Comparison of ENCODE assay signal across 14 cellular contexts in genomic region chr9:36141761-36142160, GRCh38. TPM values are rescaled to one million over a fixed set of nuclear protein-coding genes. Genes with fewer than 3 reads are reported as not detected.
A peak's percentile ranks its signal among the peaks of the same experiment; 100 is the strongest.
DNase-seq lines count a peak whose midpoint lies in the region; ATAC-seq, FAIRE-seq and TF ChIP-seq lines count a peak whose summit lies in the region.
"Had no signal": no experiment of that assay in that cellular context is flagged by ENCODE, and none has a peak within 500 bp of the region (broad histone marks: within the 10 kb centered on the region; RNA-seq: fewer than 3 reads in every experiment).

No MANE protein-coding gene starts in this region.

- POLR2A ChIA-PET in HepG2 (lab: Yijun Ruan, JAX), result no interaction called here

- H3K4me1 ChIP-seq in uterus, result peaks cover 2 to 17% of the 10 kb centered on the region in 2 donors
- H3K4me1 ChIP-seq in HepG2 (ENCODE audit: insufficient read depth, low read length), result peaks cover 25% of the 10 kb centered on the region

- peaks cover 5% of the 10 kb centered on the region for H3K9me3 Mint-ChIP-seq in activated naive CD4-positive, alpha-beta T cell treated with anti-CD3 and anti-CD28 coated beads, Interleukin-2, amount 50 U/mL, for 24 hours
- H3K9me3 Mint-ChIP-seq in central memory CD8-positive, alpha-beta T cell, result peaks cover 6% of the 10 kb centered on the region
- H3K9me3 Mint-ChIP-seq in neural crest cell, result peaks cover 9% of the 10 kb centered on the region

- no peaks in the 10 kb centered on the region for H3K79me2 ChIP-seq in HepG2 (ENCODE audit: insufficient read depth, low read length)

- H3K27me3 ChIP-seq in uterus (no peaks in the 10 kb centered on the region), HepG2 (ENCODE audit: control insufficient read depth in 1 of 2, insufficient read depth in 2 of 2, low read length in 2 of 2) (peaks cover 9 to 36% of the 10 kb centered on the region in 2 experiments), brain microvascular endothelial cell (replicated peaks) (no peaks in the 10 kb centered on the region)

- H3K4me1 Mint-ChIP-seq in activated naive CD4-positive, alpha-beta T cell treated with anti-CD3 and anti-CD28 coated beads, Interleukin-2, amount 50 U/mL, for 24 hours, result peaks cover 93% of the 10 kb centered on the region
- peaks cover 92% of the 10 kb centered on the region for H3K4me1 Mint-ChIP-seq in central memory CD8-positive, alpha-beta T cell
- peaks cover 15% of the 10 kb centered on the region for H3K4me1 Mint-ChIP-seq in neural crest cell

- TF ChIP-seq POLR2A in uterus (IDR thresholded peaks at IDR 0.05), result no peak
- TF ChIP-seq POLR2A in HepG2 (IDR thresholded peaks at IDR 0.05; ENCODE audit: insufficient read depth in 1 of 2, low read depth in 2 of 2, low read length in 2 of 2), result no peak

- H3K36me3 ChIP-seq in uterus (no peaks in the 10 kb centered on the region), HepG2 (replicated peaks in 1 of 2; ENCODE audit: control insufficient read depth in 1 of 2, insufficient read depth in 2 of 2, low read length in 2 of 2) (no peaks in the 10 kb centered on the region), brain microvascular endothelial cell (replicated peaks) (no peaks in the 10 kb centered on the region)

- no peak for TF ChIP-seq RAD21 in HepG2 (CRISPR knock-in tag; IDR thresholded peaks at IDR 0.05)

- in situ Hi-C loops in HepG2 (cut with HindIII; ENCODE audit: extremely low pct_ligation_motif_present, low pct_unique_long_range_greater_than_20kb), result no loop called here
- in situ Hi-C loops in brain microvascular endothelial cell (cut with HindIII; ENCODE audit: low pct_ligation_motif_present, low sequenced_read_pairs), result no loop called here

- CTCF ChIA-PET in HepG2 (lab: Yijun Ruan, JAX; ENCODE audit: low intra/inter-chr PET ratio, low total read pairs), result no interaction called here

- H3K27ac Mint-ChIP-seq in activated naive CD4-positive, alpha-beta T cell treated with anti-CD3 and anti-CD28 coated beads, Interleukin-2, amount 50 U/mL, for 24 hours, result peak overlapping the region; percentile 57
- peak overlapping the region; percentile 100 for H3K27ac Mint-ChIP-seq in central memory CD8-positive, alpha-beta T cell (ENCODE audit: low read depth)
- no peak overlapping the region for H3K27ac Mint-ChIP-seq in neural crest cell (ENCODE audit: unreplicated experiment)

- TF ChIP-seq EP300 in HepG2 (IDR thresholded peaks at IDR 0.05; ENCODE audit: low read depth in 2 of 2, low read length in 2 of 2), result no peak
- TF ChIP-seq EP300 in HepG2 (CRISPR knock-in tag; IDR thresholded peaks at IDR 0.05; ENCODE audit: borderline replicate concordance), result no peak

- H3K4me3 ChIP-seq in uterus, result no peak overlapping the region
- no peak overlapping the region for H3K4me3 ChIP-seq in HepG2 (replicated peaks in 1 of 3; ENCODE audit: insufficient read depth in 1 of 3, low read depth in 2 of 3, low read length in 3 of 3)
- H3K4me3 ChIP-seq in brain microvascular endothelial cell (ENCODE audit: low read depth, low read length), result no peak overlapping the region
- H3K4me3 ChIP-seq: smooth muscle cell had no signal

- H3K27ac ChIP-seq in uterus (peak overlapping the region; percentile 81 to 91), HepG2 (ENCODE audit: extremely low read length, insufficient read depth, low read length) (no peak overlapping the region), brain microvascular endothelial cell (no peak overlapping the region)

- 48% methylated on average over 7 of the region's 7 CpGs for WGBS in HepG2 (ENCODE audit: low lambda C conversion rate)

- no peak overlapping the region for H2AFZ ChIP-seq in HepG2 (ENCODE audit: low read length)

- intact Hi-C loops in uterus (cut with DNase I; ENCODE audit: low total_unique reads), result no loop called here
- intact Hi-C loops in HepG2 (cut with micrococcal nuclease; ENCODE audit: unreplicated experiment), result no loop called here

- peaks cover 9% of the 10 kb centered on the region for H3K36me3 Mint-ChIP-seq in activated naive CD4-positive, alpha-beta T cell treated with anti-CD3 and anti-CD28 coated beads, Interleukin-2, amount 50 U/mL, for 24 hours
- peaks cover 19% of the 10 kb centered on the region for H3K36me3 Mint-ChIP-seq in central memory CD8-positive, alpha-beta T cell (ENCODE audit: insufficient read depth)
- peaks cover 15% of the 10 kb centered on the region for H3K36me3 Mint-ChIP-seq in neural crest cell (ENCODE audit: low read depth)

- FAIRE-seq in HepG2 (lab: Jason Lieb, UNC), result no peak
- FAIRE-seq: urothelium cell line had no signal

- H3K4me3 Mint-ChIP-seq in activated naive CD4-positive, alpha-beta T cell treated with anti-CD3 and anti-CD28 coated beads, Interleukin-2, amount 50 U/mL, for 24 hours, result no peak overlapping the region
- H3K4me3 Mint-ChIP-seq in central memory CD8-positive, alpha-beta T cell, result peak overlapping the region; percentile 95
- peak overlapping the region; percentile 23 for H3K4me3 Mint-ChIP-seq in neural crest cell

- H4K20me1 ChIP-seq in HepG2 (ENCODE audit: insufficient read depth, low read length), result no peaks in the 10 kb centered on the region

- no peak overlapping the region for H3K9ac ChIP-seq in HepG2 (ENCODE audit: insufficient read depth, low read depth, low read length)

- no peak for DNase-seq in activated naive CD4-positive, alpha-beta T cell treated with Interleukin-2 at 50 U/mL for 16 hours
- no peak for DNase-seq in central memory CD8-positive, alpha-beta T cell (ENCODE audit: low spot score in 2 of 2)
- DNase-seq in neural crest cell (ENCODE audit: low read depth, low spot score), result no peak
- no peak for DNase-seq in uterus
- DNase-seq in HepG2 (ENCODE audit: low spot score), result no peak
- no peak for DNase-seq in brain microvascular endothelial cell
- DNase-seq: activated CD4-positive, alpha-beta T cell treated with anti-CD3 and anti-CD28 coated beads, Interleukin-2, amount 50 U/mL, for 48 hours; effector CD8-positive, alpha-beta T cell; NCI-H1417 had no signal

- H3K9me3 ChIP-seq in uterus, result no peaks in the 10 kb centered on the region
- peaks cover 11% of the 10 kb centered on the region; the same call in 1 of the 2 replicates for H3K9me3 ChIP-seq in HepG2 (ENCODE audit: low read length)

- BruUV-seq in HepG2 (replicated peaks; lab: Mats Ljungman, UMichigan), result no TSS peak

- H3K4me2 ChIP-seq in HepG2 (ENCODE audit: low read depth, low read length), result no peak overlapping the region
- H3K4me2 ChIP-seq: smooth muscle cell had no signal

- no peaks in the 10 kb centered on the region for H3K27me3 Mint-ChIP-seq in activated naive CD4-positive, alpha-beta T cell treated with anti-CD3 and anti-CD28 coated beads, Interleukin-2, amount 50 U/mL, for 24 hours
- no peaks in the 10 kb centered on the region for H3K27me3 Mint-ChIP-seq in central memory CD8-positive, alpha-beta T cell
- H3K27me3 Mint-ChIP-seq in neural crest cell (ENCODE audit: low read depth), result peaks cover 18% of the 10 kb centered on the region

- TF ChIP-seq CTCF in neural crest cell (conservative IDR thresholded peaks at IDR 0.05) (no peak), uterus (IDR thresholded peaks at IDR 0.05) (no peak), HepG2 (CRISPR knock-in tag; IDR thresholded peaks at IDR 0.05) (no peak), brain microvascular endothelial cell (IDR thresholded peaks at IDR 0.05; ENCODE audit: low read depth, low read length, missing control alignments) (no peak)

- ATAC-seq in central memory CD8-positive, alpha-beta T cell (replicated peaks; ENCODE audit: extremely low read depth, poor library complexity, severe bottlenecking), result no peak
- ATAC-seq in HepG2 (no peak), HG03457 (IDR thresholded peaks at IDR 0.05; ENCODE audit: unreplicated experiment) (no peak)

RNA-seq across cellular contexts. Expression of gene GLIPR2, which starts 5.2 kb away (rescaled TPM):
- 21.5 and 24.2 TPM in 2 replicates for total RNA-seq in neural crest cell
- 100 to 1,000 TPM in 1 of 4 donors, 10 to 100 TPM in 3; 25.6 to 109 (median 60.8) TPM for total RNA-seq in uterus
- total RNA-seq in HepG2 (2016; rRNA removed; fragmentation: Illumina TruSeq; extraction: Trizol), result 0.27 and 0.42 TPM in 2 replicates
- not detected in 2 replicates for total RNA-seq in HepG2 (2016; cell fraction: cytosol; rRNA removed; fragmentation: Illumina TruSeq; extraction: Trizol; ENCODE audit: low read depth)
- total RNA-seq in HepG2 (2016; cell fraction: insoluble cytoplasmic fraction; rRNA removed; fragmentation: Illumina TruSeq; extraction: Trizol), result 0.50 and 0.52 TPM in 2 replicates
- total RNA-seq in HepG2 (2016; cell fraction: membrane; rRNA removed; fragmentation: Illumina TruSeq; extraction: Trizol), result 0.21 and 0.40 TPM in 2 replicates
- 0.19 TPM in 1 of 2 replicates, not detected in the other for total RNA-seq in HepG2 (2016; cell fraction: nucleus; rRNA removed; fragmentation: Illumina TruSeq; extraction: Trizol)
- 0.08 and 0.29 TPM in 2 replicates for polyA plus RNA-seq in HepG2 (2011; rRNA removed)
- 0.07 and 0.22 TPM in 2 replicates for polyA plus RNA-seq in HepG2 (2011; cell fraction: cytosol; rRNA removed)
- 0.07 TPM in 1 of 2 replicates, not detected in the other for polyA plus RNA-seq in HepG2 (2011; cell fraction: nucleus; rRNA removed)
- polyA plus RNA-seq in HepG2 (2012), result 0.21 TPM in 1 of 2 replicates, not detected in the other
- 0.07 and 0.14 TPM in 2 replicates for polyA plus RNA-seq in HepG2 (2016; cell fraction: cytosol; fragmentation: Illumina TruSeq; extraction: Trizol; ENCODE audit: low read depth)
- 0.35 and 0.75 TPM in 2 replicates for polyA plus RNA-seq in HepG2 (2016; cell fraction: insoluble cytoplasmic fraction; fragmentation: Illumina TruSeq; extraction: Trizol; ENCODE audit: low read depth)
- 0.18 and 0.30 TPM in 2 replicates for polyA plus RNA-seq in HepG2 (2016; cell fraction: membrane; fragmentation: Illumina TruSeq; extraction: Trizol; ENCODE audit: low read depth)
- 0.25 and 0.44 TPM in 2 replicates for polyA plus RNA-seq in HepG2 (2016; cell fraction: nucleus; fragmentation: Illumina TruSeq; extraction: Trizol; ENCODE audit: insufficient read depth, low read depth)
- polyA minus RNA-seq in HepG2 (2011; rRNA and poly(A)+ RNA removed; ENCODE audit: low replicate concordance), result 0.23 TPM in 1 of 2 replicates, not detected in the other
- polyA minus RNA-seq in HepG2 (2011; cell fraction: cytosol; rRNA and poly(A)+ RNA removed), result not detected in 2 replicates
- not detected in 2 replicates for polyA minus RNA-seq in HepG2 (2011; cell fraction: nucleus; rRNA and poly(A)+ RNA removed)

RNA-seq across cellular contexts. Expression of gene CCIN, which starts 27.4 kb away (rescaled TPM):
- not detected in 2 replicates for total RNA-seq in neural crest cell
- 1 to 10 TPM in 2 of 4 donors, under 1 TPM in 2; 0.26 to 1.6 (median 0.99) TPM for total RNA-seq in uterus
- not detected in 2 replicates for total RNA-seq in HepG2 (2016; rRNA removed; fragmentation: Illumina TruSeq; extraction: Trizol)
- total RNA-seq in HepG2 (2016; cell fraction: cytosol; rRNA removed; fragmentation: Illumina TruSeq; extraction: Trizol; ENCODE audit: low read depth), result not detected in 2 replicates
- total RNA-seq in HepG2 (2016; cell fraction: insoluble cytoplasmic fraction; rRNA removed; fragmentation: Illumina TruSeq; extraction: Trizol), result not detected in 2 replicates
- total RNA-seq in HepG2 (2016; cell fraction: membrane; rRNA removed; fragmentation: Illumina TruSeq; extraction: Trizol), result not detected in 2 replicates
- not detected in 2 replicates for total RNA-seq in HepG2 (2016; cell fraction: nucleus; rRNA removed; fragmentation: Illumina TruSeq; extraction: Trizol)
- polyA plus RNA-seq in HepG2 (2011; rRNA removed), result not detected in 2 replicates
- 0.04 TPM in 1 of 2 replicates, not detected in the other for polyA plus RNA-seq in HepG2 (2011; cell fraction: cytosol; rRNA removed)
- 0.07 TPM in 1 of 2 replicates, not detected in the other for polyA plus RNA-seq in HepG2 (2011; cell fraction: nucleus; rRNA removed)
- polyA plus RNA-seq in HepG2 (2012), result not detected in 2 replicates
- not detected in 2 replicates for polyA plus RNA-seq in HepG2 (2016; cell fraction: cytosol; fragmentation: Illumina TruSeq; extraction: Trizol; ENCODE audit: low read depth)
- not detected in 2 replicates for polyA plus RNA-seq in HepG2 (2016; cell fraction: insoluble cytoplasmic fraction; fragmentation: Illumina TruSeq; extraction: Trizol; ENCODE audit: low read depth)
- polyA plus RNA-seq in HepG2 (2016; cell fraction: membrane; fragmentation: Illumina TruSeq; extraction: Trizol; ENCODE audit: low read depth), result not detected in 2 replicates
- polyA plus RNA-seq in HepG2 (2016; cell fraction: nucleus; fragmentation: Illumina TruSeq; extraction: Trizol; ENCODE audit: insufficient read depth, low read depth), result not detected in 2 replicates
- polyA minus RNA-seq in HepG2 (2011; rRNA and poly(A)+ RNA removed; ENCODE audit: low replicate concordance), result not detected in 2 replicates
- polyA minus RNA-seq in HepG2 (2011; cell fraction: cytosol; rRNA and poly(A)+ RNA removed), result not detected in 2 replicates
- polyA minus RNA-seq in HepG2 (2011; cell fraction: nucleus; rRNA and poly(A)+ RNA removed), result not detected in 2 replicates
- total RNA-seq: kidney epithelial cell had no signal

RNA-seq across cellular contexts. Expression of gene CLTA, which starts 49.0 kb away (rescaled TPM):
- total RNA-seq in neural crest cell, result 222 and 224 TPM in 2 replicates
- total RNA-seq in uterus, result 100 to 1,000 TPM; 111 to 191 (median 141) TPM
- total RNA-seq in HepG2 (2016; rRNA removed; fragmentation: Illumina TruSeq; extraction: Trizol), result 222 and 227 TPM in 2 replicates
- total RNA-seq in HepG2 (2016; cell fraction: cytosol; rRNA removed; fragmentation: Illumina TruSeq; extraction: Trizol; ENCODE audit: low read depth), result 77.4 and 77.5 TPM in 2 replicates
- 223 and 230 TPM in 2 replicates for total RNA-seq in HepG2 (2016; cell fraction: insoluble cytoplasmic fraction; rRNA removed; fragmentation: Illumina TruSeq; extraction: Trizol)
- total RNA-seq in HepG2 (2016; cell fraction: membrane; rRNA removed; fragmentation: Illumina TruSeq; extraction: Trizol), result 134 and 142 TPM in 2 replicates
- 66.4 and 74.6 TPM in 2 replicates for total RNA-seq in HepG2 (2016; cell fraction: nucleus; rRNA removed; fragmentation: Illumina TruSeq; extraction: Trizol)
- 110 and 143 TPM in 2 replicates for polyA plus RNA-seq in HepG2 (2011; rRNA removed)
- polyA plus RNA-seq in HepG2 (2011; cell fraction: cytosol; rRNA removed), result 131 and 141 TPM in 2 replicates
- 33.5 and 40.0 TPM in 2 replicates for polyA plus RNA-seq in HepG2 (2011; cell fraction: nucleus; rRNA removed)
- polyA plus RNA-seq in HepG2 (2012), result 138 and 142 TPM in 2 replicates
- polyA plus RNA-seq in HepG2 (2016; cell fraction: cytosol; fragmentation: Illumina TruSeq; extraction: Trizol; ENCODE audit: low read depth), result 80.6 and 83.8 TPM in 2 replicates
- polyA plus RNA-seq in HepG2 (2016; cell fraction: insoluble cytoplasmic fraction; fragmentation: Illumina TruSeq; extraction: Trizol; ENCODE audit: low read depth), result 243 and 252 TPM in 2 replicates
- 122 and 129 TPM in 2 replicates for polyA plus RNA-seq in HepG2 (2016; cell fraction: membrane; fragmentation: Illumina TruSeq; extraction: Trizol; ENCODE audit: low read depth)
- 116 and 119 TPM in 2 replicates for polyA plus RNA-seq in HepG2 (2016; cell fraction: nucleus; fragmentation: Illumina TruSeq; extraction: Trizol; ENCODE audit: insufficient read depth, low read depth)
- 57.2 and 96.3 TPM in 2 replicates for polyA minus RNA-seq in HepG2 (2011; rRNA and poly(A)+ RNA removed; ENCODE audit: low replicate concordance)
- 62.5 and 79.0 TPM in 2 replicates for polyA minus RNA-seq in HepG2 (2011; cell fraction: cytosol; rRNA and poly(A)+ RNA removed)
- polyA minus RNA-seq in HepG2 (2011; cell fraction: nucleus; rRNA and poly(A)+ RNA removed), result 17.6 and 26.5 TPM in 2 replicates

Comparison
In these comparisons a context has a peak if more than half of its experiments do, and no peak if none do; other contexts are left out.
1. H3K27ac ChIP-seq: peak in uterus (2 of 2); none in HepG2 (single experiment) and brain microvascular endothelial cell (single experiment).
2. RNA of gene GLIPR2, which starts 5.2 kb away (total RNA-seq): 25.6 to 109 TPM in uterus and 21.5 to 24.2 TPM in neural crest cell; 0.19 to 0.52 TPM in HepG2; every median in the first group is over 10 times any median in the second.